2 cellular contexts compared by ENCODE assay signal in genomic region chr6:170293881-170294755, GRCh38.
TF ChIP-seq lines count a peak whose summit lies in the region.

No MANE protein-coding gene starts in this region.

TF ChIP-seq in K562, 482 proteins besides CTCF, POLR2A, EP300 and RAD21:
- TF ChIP-seq RFX5 (IDR thresholded peaks at IDR 0.05; ENCODE audit: low read depth, low read length) (no peak), STAG1 (CRISPR knock-in tag; IDR thresholded peaks at IDR 0.05; ENCODE audit: borderline replicate concordance) (no peak), PTTG1 (tag; IDR thresholded peaks at IDR 0.05; ENCODE audit: low read depth) (no peak), VEZF1 (CRISPR knock-in tag; IDR thresholded peaks at IDR 0.05) (no peak), CBX8 (IDR thresholded peaks at IDR 0.05; ENCODE audit: borderline replicate concordance, extremely low read depth, low read depth, low read length, poor library complexity, severe bottlenecking) (peak; percentile 82), CBX2 (IDR thresholded peaks at IDR 0.05; ENCODE audit: insufficient read depth, low read length, poor library complexity, severe bottlenecking) (peak; percentile 81)

TF ChIP-seq in neural cell, 6 proteins besides CTCF, POLR2A, EP300 and RAD21:
- no peak for TF ChIP-seq MXI1 (conservative IDR thresholded peaks at IDR 0.05; ENCODE audit: poor library complexity, severe bottlenecking)
